Comparison of ENCODE assay signal across 2 cellular contexts in the genomic region with DNA sequence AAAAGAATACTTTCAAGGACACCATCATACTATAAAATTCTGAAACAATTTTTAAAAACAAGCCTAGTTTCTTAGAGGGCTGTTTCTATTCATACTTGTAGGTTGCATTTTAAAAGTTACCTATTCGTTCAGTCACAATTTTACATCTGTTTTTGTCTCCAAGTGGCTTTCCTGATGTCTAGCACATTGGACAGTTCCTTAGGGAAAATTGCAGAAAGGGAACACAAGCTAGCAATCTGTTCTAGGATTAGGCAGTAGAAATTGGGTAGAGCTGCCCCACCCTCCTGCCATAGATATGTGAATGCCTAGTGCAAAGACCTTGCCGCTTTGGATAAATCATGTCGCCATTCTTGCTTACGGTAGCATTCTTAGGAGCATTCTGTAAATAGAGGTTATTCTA.
A peak's percentile ranks its signal among the peaks of the same experiment; 100 is the strongest.
TF ChIP-seq lines count a peak whose summit lies in the region.

No MANE protein-coding gene starts in this region.

TF ChIP-seq in GM23338, 12 proteins besides CTCF, POLR2A, EP300 and RAD21 (continued from another document):
- TF ChIP-seq JUNB (IDR thresholded peaks at IDR 0.05; ENCODE audit: unreplicated experiment) (no peak), STAT1 (IDR thresholded peaks at IDR 0.05; ENCODE audit: unreplicated experiment) (no peak)
TF ChIP-seq in GM23338: peak in this region for 1.

TF ChIP-seq in HEK293, 187 proteins besides CTCF, POLR2A, EP300 and RAD21 (continued from another document):
- TF ChIP-seq, protein P1, sequence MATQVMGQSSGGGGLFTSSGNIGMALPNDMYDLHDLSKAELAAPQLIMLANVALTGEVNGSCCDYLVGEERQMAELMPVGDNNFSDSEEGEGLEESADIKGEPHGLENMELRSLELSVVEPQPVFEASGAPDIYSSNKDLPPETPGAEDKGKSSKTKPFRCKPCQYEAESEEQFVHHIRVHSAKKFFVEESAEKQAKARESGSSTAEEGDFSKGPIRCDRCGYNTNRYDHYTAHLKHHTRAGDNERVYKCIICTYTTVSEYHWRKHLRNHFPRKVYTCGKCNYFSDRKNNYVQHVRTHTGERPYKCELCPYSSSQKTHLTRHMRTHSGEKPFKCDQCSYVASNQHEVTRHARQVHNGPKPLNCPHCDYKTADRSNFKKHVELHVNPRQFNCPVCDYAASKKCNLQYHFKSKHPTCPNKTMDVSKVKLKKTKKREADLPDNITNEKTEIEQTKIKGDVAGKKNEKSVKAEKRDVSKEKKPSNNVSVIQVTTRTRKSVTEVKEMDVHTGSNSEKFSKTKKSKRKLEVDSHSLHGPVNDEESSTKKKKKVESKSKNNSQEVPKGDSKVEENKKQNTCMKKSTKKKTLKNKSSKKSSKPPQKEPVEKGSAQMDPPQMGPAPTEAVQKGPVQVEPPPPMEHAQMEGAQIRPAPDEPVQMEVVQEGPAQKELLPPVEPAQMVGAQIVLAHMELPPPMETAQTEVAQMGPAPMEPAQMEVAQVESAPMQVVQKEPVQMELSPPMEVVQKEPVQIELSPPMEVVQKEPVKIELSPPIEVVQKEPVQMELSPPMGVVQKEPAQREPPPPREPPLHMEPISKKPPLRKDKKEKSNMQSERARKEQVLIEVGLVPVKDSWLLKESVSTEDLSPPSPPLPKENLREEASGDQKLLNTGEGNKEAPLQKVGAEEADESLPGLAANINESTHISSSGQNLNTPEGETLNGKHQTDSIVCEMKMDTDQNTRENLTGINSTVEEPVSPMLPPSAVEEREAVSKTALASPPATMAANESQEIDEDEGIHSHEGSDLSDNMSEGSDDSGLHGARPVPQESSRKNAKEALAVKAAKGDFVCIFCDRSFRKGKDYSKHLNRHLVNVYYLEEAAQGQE (tag by site-specific recombination; IDR thresholded peaks at IDR 0.05) = 0 out of 2 replicates have a peak, but pooled peaks have one; percentile 38
- TF ChIP-seq HOXD13 (CRISPR knock-in tag; IDR thresholded peaks at IDR 0.05; ENCODE audit: borderline replicate concordance) = no peak
